ENCODE assay signal across 13 cellular contexts in the genomic region with DNA sequence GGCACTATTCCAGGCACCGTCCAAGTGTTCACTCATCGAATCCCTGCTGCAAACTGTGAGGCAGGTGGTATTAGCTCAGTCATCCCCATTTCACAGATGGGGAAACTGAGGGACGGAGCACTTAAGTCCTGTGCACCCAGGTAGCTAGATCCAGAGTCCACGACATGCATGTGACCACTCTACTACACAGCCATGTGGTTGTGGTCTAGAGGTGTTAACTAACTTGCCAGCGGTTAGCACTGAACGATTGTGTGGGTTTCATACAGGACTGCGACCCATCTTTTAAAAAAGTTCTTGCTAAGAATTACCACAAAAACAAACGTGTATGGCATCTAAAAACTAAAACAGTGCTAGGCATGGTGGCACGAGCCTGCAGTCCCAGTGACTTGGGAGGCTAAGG. TPM values are rescaled to one million over a fixed set of nuclear protein-coding genes. Genes with fewer than 3 reads are reported as not detected.
DNase-seq lines count a peak whose midpoint lies in the region; ATAC-seq and TF ChIP-seq lines count a peak whose summit lies in the region.
"Had no signal": no experiment of that assay in that cellular context is flagged by ENCODE, and none has a peak within 500 bp of the region (broad histone marks: within the 10 kb centered on the region; RNA-seq: fewer than 3 reads in every experiment).

No MANE protein-coding gene starts in this region.

- TF ChIP-seq CTCF in upper lobe of right lung (IDR thresholded peaks at IDR 0.05), result no peak

- H3K4me3 ChIP-seq in upper lobe of right lung, result no peak overlapping the region
- H3K4me3 ChIP-seq: body of pancreas, thoracic aorta had no signal

- intact Hi-C loops in upper lobe of right lung (cut with DNase I), result no loop called here

- H3K36me3 ChIP-seq in upper lobe of right lung, result no peaks in the 10 kb centered on the region
- H3K36me3 ChIP-seq: thoracic aorta had no signal

- H3K9me3 ChIP-seq in upper lobe of right lung, result no peaks in the 10 kb centered on the region
- H3K9me3 ChIP-seq: body of pancreas, Caco-2, thoracic aorta had no signal

- H3K27ac ChIP-seq in upper lobe of right lung, result no peak overlapping the region
- H3K27ac ChIP-seq: body of pancreas, thoracic aorta had no signal

- no peaks in the 10 kb centered on the region for H3K27me3 ChIP-seq in upper lobe of right lung
- H3K27me3 ChIP-seq: body of pancreas had no signal

- ATAC-seq in GM21619 (IDR thresholded peaks at IDR 0.05; ENCODE audit: unreplicated experiment) (peak; percentile 85), HG03432 (IDR thresholded peaks at IDR 0.05; ENCODE audit: unreplicated experiment) (peak; percentile 86), upper lobe of right lung (peak; percentile 17)
- ATAC-seq: body of pancreas had no signal

- DNase-seq in activated T-cell treated with anti-CD3 and anti-CD28 coated beads, Interleukin-2, amount 50 U/mL, for 48 hours, result peak; percentile 16 to 18
- DNase-seq in activated T-cell treated with anti-CD3 and anti-CD28 coated beads for 4 hours (no peak), upper lobe of right lung (no peak), midbrain (lab: John Stamatoyannopoulos, UW) (no peak), SKM-1 (lab: John Stamatoyannopoulos, UW; ENCODE audit: unreplicated experiment) (no peak), inferior parietal cortex (ENCODE audit: extremely low spot score) (no peak)
- DNase-seq: activated B cell treated with CpG ODN at 0.5 μM for 24 hours, body of pancreas, Caco-2, NCI-H1436 treated with DMSO at 0.1 percent for 48 hours had no signal

- no peaks in the 10 kb centered on the region for H3K4me1 ChIP-seq in upper lobe of right lung
- H3K4me1 ChIP-seq: body of pancreas had no signal

RNA-seq across cellular contexts. Expression of a gene that starts 16.2 kb away (rescaled TPM):
- total RNA-seq in upper lobe of right lung, result 1.1 TPM

RNA-seq across cellular contexts. Expression of a gene that starts 34.2 kb away (rescaled TPM):
- 15.8 TPM for total RNA-seq in upper lobe of right lung

RNA-seq across cellular contexts. Expression of a gene that starts 34.4 kb away (rescaled TPM):
- 32.2 TPM for total RNA-seq in upper lobe of right lung

Comparison
In these comparisons a context has a peak if more than half of its experiments do, and no peak if none do; other contexts are left out.
1. DNase-seq: peak in activated T-cell treated with anti-CD3 and anti-CD28 coated beads, Interleukin-2, amount 50 U/mL, for 48 hours (2 of 2); none in activated T-cell treated with anti-CD3 and anti-CD28 coated beads for 4 hours (single experiment), upper lobe of right lung (single experiment), midbrain (single experiment), SKM-1 (single experiment) and inferior parietal cortex (single experiment).
2. ATAC-seq: peak in every context shown above with its lines; median percentile 86 in HG03432; 85 in GM21619; 17 in upper lobe of right lung.